Comparison of ENCODE assay signal across 1 cellular context in the genomic region with DNA sequence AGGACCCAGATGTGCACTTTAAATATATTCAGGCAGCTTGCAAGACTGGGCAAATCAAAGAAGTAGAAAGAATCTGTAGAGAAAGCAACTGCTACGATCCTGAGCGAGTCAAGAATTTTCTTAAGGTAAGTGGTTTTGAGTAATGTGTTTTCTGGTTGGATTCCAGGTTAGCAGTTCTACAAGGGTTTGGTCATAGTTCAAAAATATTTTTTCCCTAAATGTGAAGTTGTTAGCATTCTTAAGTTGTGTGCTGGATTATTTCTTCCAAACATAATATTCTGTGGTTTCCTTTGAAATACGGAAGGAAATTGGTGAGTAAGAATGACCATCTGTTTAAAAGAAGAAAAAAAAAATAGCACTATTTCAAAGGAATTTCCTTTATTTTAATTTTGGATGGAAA.
TF ChIP-seq lines count a peak whose summit lies in the region.

No MANE protein-coding gene starts in this region.

TF ChIP-seq in SK-N-SH, 30 proteins besides CTCF, POLR2A, EP300 and RAD21 (continued from another document):
- TF ChIP-seq, protein P1, sequence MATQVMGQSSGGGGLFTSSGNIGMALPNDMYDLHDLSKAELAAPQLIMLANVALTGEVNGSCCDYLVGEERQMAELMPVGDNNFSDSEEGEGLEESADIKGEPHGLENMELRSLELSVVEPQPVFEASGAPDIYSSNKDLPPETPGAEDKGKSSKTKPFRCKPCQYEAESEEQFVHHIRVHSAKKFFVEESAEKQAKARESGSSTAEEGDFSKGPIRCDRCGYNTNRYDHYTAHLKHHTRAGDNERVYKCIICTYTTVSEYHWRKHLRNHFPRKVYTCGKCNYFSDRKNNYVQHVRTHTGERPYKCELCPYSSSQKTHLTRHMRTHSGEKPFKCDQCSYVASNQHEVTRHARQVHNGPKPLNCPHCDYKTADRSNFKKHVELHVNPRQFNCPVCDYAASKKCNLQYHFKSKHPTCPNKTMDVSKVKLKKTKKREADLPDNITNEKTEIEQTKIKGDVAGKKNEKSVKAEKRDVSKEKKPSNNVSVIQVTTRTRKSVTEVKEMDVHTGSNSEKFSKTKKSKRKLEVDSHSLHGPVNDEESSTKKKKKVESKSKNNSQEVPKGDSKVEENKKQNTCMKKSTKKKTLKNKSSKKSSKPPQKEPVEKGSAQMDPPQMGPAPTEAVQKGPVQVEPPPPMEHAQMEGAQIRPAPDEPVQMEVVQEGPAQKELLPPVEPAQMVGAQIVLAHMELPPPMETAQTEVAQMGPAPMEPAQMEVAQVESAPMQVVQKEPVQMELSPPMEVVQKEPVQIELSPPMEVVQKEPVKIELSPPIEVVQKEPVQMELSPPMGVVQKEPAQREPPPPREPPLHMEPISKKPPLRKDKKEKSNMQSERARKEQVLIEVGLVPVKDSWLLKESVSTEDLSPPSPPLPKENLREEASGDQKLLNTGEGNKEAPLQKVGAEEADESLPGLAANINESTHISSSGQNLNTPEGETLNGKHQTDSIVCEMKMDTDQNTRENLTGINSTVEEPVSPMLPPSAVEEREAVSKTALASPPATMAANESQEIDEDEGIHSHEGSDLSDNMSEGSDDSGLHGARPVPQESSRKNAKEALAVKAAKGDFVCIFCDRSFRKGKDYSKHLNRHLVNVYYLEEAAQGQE (IDR thresholded peaks at IDR 0.05; ENCODE audit: low read depth, low read length): no peak
- TF ChIP-seq, protein P2, sequence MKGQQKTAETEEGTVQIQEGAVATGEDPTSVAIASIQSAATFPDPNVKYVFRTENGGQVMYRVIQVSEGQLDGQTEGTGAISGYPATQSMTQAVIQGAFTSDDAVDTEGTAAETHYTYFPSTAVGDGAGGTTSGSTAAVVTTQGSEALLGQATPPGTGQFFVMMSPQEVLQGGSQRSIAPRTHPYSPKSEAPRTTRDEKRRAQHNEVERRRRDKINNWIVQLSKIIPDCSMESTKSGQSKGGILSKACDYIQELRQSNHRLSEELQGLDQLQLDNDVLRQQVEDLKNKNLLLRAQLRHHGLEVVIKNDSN (IDR thresholded peaks at IDR 0.05; ENCODE audit: borderline replicate concordance, low read depth): no peak
- TF ChIP-seq, protein P3, sequence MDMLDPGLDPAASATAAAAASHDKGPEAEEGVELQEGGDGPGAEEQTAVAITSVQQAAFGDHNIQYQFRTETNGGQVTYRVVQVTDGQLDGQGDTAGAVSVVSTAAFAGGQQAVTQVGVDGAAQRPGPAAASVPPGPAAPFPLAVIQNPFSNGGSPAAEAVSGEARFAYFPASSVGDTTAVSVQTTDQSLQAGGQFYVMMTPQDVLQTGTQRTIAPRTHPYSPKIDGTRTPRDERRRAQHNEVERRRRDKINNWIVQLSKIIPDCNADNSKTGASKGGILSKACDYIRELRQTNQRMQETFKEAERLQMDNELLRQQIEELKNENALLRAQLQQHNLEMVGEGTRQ (IDR thresholded peaks at IDR 0.05; ENCODE audit: borderline replicate concordance, low read depth, low read length): no peak
- TF ChIP-seq POLR2AphosphoS5 (IDR thresholded peaks at IDR 0.05; ENCODE audit: low read depth, low read length): peak; percentile 82; the same call in 1 of the 2 replicates
- no peak for TF ChIP-seq NRF1 (IDR thresholded peaks at IDR 0.05; ENCODE audit: low read depth, low read length)
- TF ChIP-seq YY1 (IDR thresholded peaks at IDR 0.05; ENCODE audit: low read depth): 0 out of 2 replicates have a peak, but pooled peaks have one; percentile 5
- peak; percentile 39; the same call in 1 of the 2 replicates for TF ChIP-seq SIN3A (IDR thresholded peaks at IDR 0.05; ENCODE audit: borderline replicate concordance, low read depth, low read length)
- TF ChIP-seq, protein P4, sequence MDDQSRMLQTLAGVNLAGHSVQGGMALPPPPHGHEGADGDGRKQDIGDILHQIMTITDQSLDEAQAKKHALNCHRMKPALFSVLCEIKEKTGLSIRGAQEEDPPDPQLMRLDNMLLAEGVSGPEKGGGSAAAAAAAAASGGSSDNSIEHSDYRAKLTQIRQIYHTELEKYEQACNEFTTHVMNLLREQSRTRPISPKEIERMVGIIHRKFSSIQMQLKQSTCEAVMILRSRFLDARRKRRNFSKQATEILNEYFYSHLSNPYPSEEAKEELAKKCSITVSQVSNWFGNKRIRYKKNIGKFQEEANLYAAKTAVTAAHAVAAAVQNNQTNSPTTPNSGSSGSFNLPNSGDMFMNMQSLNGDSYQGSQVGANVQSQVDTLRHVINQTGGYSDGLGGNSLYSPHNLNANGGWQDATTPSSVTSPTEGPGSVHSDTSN (IDR thresholded peaks at IDR 0.05): peak; percentile 75
- TF ChIP-seq, protein P5, sequence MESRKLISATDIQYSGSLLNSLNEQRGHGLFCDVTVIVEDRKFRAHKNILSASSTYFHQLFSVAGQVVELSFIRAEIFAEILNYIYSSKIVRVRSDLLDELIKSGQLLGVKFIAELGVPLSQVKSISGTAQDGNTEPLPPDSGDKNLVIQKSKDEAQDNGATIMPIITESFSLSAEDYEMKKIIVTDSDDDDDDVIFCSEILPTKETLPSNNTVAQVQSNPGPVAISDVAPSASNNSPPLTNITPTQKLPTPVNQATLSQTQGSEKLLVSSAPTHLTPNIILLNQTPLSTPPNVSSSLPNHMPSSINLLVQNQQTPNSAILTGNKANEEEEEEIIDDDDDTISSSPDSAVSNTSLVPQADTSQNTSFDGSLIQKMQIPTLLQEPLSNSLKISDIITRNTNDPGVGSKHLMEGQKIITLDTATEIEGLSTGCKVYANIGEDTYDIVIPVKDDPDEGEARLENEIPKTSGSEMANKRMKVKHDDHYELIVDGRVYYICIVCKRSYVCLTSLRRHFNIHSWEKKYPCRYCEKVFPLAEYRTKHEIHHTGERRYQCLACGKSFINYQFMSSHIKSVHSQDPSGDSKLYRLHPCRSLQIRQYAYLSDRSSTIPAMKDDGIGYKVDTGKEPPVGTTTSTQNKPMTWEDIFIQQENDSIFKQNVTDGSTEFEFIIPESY (IDR thresholded peaks at IDR 0.05; ENCODE audit: borderline replicate concordance, low read depth): peak; percentile 83; the same call in 1 of the 2 replicates
- TF ChIP-seq FOXJ3 (CRISPR knock-in tag; IDR thresholded peaks at IDR 0.05): no peak
- no peak for TF ChIP-seq RFX5 (IDR thresholded peaks at IDR 0.05; ENCODE audit: low read length)
- peak; percentile 95 for TF ChIP-seq TEAD4 (IDR thresholded peaks at IDR 0.05; ENCODE audit: borderline replicate concordance, insufficient read depth)
- TF ChIP-seq TCF12 (IDR thresholded peaks at IDR 0.05): peak; percentile 98
- peak; percentile 94 for TF ChIP-seq MEF2A (IDR thresholded peaks at IDR 0.05; ENCODE audit: borderline replicate concordance, low read depth)
- TF ChIP-seq CHD2 (IDR thresholded peaks at IDR 0.05; ENCODE audit: low read length, partially characterized antibody): no peak
- TF ChIP-seq FOXM1 (IDR thresholded peaks at IDR 0.05; ENCODE audit: low read depth): peak; percentile 79; the same call in 1 of the 2 replicates
- TF ChIP-seq TAF1 (IDR thresholded peaks at IDR 0.05; ENCODE audit: borderline replicate concordance, low read depth, low read length): 0 out of 2 replicates have a peak, but pooled peaks have one; percentile 15
- TF ChIP-seq, protein P6, sequence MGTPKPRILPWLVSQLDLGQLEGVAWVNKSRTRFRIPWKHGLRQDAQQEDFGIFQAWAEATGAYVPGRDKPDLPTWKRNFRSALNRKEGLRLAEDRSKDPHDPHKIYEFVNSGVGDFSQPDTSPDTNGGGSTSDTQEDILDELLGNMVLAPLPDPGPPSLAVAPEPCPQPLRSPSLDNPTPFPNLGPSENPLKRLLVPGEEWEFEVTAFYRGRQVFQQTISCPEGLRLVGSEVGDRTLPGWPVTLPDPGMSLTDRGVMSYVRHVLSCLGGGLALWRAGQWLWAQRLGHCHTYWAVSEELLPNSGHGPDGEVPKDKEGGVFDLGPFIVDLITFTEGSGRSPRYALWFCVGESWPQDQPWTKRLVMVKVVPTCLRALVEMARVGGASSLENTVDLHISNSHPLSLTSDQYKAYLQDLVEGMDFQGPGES (IDR thresholded peaks at IDR 0.05; ENCODE audit: low read depth, low read length): no peak
- TF ChIP-seq NFIC (IDR thresholded peaks at IDR 0.05; ENCODE audit: borderline replicate concordance): peak; percentile 90
- TF ChIP-seq GABPA (IDR thresholded peaks at IDR 0.05; ENCODE audit: low read depth): no peak
- peak; percentile 90 for TF ChIP-seq FOSL2 (IDR thresholded peaks at IDR 0.05; ENCODE audit: borderline replicate concordance, low read depth)
- TF ChIP-seq EZH2phosphoT487 (IDR thresholded peaks at IDR 0.05; ENCODE audit: borderline replicate concordance, low read depth): no peak
- TF ChIP-seq JUND (IDR thresholded peaks at IDR 0.05): peak; percentile 89
- peak; percentile 36; the same call in 1 of the 2 replicates for TF ChIP-seq ELF1 (IDR thresholded peaks at IDR 0.05)
- peak; percentile 71; the same call in 1 of the 2 replicates for TF ChIP-seq RXRA (IDR thresholded peaks at IDR 0.05; ENCODE audit: borderline replicate concordance, low read depth)
- TF ChIP-seq GATA2 (CRISPR knock-in tag; IDR thresholded peaks at IDR 0.05): no peak
- TF ChIP-seq, protein P7, sequence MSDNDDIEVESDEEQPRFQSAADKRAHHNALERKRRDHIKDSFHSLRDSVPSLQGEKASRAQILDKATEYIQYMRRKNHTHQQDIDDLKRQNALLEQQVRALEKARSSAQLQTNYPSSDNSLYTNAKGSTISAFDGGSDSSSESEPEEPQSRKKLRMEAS (IDR thresholded peaks at IDR 0.05; ENCODE audit: low read depth): 0 out of 2 replicates have a peak, but pooled peaks have one; percentile 38
- TF ChIP-seq SMC3 (IDR thresholded peaks at IDR 0.05; ENCODE audit: low read depth, low read length): no peak
- TF ChIP-seq RCOR1 (IDR thresholded peaks at IDR 0.05; ENCODE audit: low read length): no peak
